Comparison of ENCODE assay signal across 8 cellular contexts in the genomic region with DNA sequence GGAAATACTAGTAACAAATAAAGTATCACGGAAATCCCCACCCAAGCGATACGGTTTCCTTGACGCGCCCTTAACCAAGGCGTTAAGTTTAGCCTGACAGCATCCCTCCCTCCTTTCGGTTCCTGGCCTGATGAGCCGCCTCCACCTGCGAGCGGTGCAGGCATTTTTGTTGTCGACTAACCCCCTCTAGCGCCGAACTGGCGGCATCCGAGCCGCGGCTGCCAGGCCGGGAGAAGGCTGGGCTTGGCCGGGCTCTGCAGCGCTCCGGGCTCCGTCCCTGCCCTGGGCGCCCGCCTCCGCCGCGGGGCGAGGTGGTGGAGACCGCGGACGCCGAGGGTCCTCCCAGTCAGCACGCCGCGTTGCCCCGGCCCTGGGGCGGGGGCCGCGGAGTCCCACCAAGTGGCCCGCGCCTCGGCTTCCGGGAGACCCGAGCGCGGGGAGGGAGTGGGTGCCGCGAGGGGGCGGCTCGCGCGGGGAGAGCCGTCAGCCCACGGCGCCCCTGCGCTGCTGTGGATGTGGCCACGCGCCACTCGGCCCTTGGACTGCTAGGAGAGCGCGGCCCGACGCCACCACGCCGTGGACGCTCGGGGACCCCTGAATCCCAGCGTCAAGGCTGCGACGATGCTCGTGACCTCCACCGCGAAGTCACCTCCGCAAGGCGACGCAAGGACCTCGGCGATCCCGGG. TPM values are rescaled to one million over a fixed set of nuclear protein-coding genes. Genes with fewer than 3 reads are reported as not detected.
DNase-seq lines count a peak whose midpoint lies in the region; ATAC-seq and TF ChIP-seq lines count a peak whose summit lies in the region.

No MANE protein-coding gene starts in this region.

- H3K27ac Mint-ChIP-seq in activated T-cell treated with anti-CD3 and anti-CD28 coated beads, Interleukin-2, amount 50 U/mL, for 24 hours: no peak overlapping the region
- no peak overlapping the region for H3K27ac Mint-ChIP-seq in nephron progenitor cell

- DNase-seq in AG20443 (ENCODE audit: low spot score): peak; percentile 88
- peak; percentile 83 for DNase-seq in NCI-H2171 (lab: John Stamatoyannopoulos, UW)
- DNase-seq in activated T-cell treated with anti-CD3 and anti-CD28 coated beads, Interleukin-2, amount 50 U/mL, for 24 hours: peak; percentile 64
- DNase-seq in fibroblast of the conjunctiva (ENCODE audit: low read depth): peak; percentile 41
- peak; percentile 84 for DNase-seq in nephron progenitor cell

- no peaks in the 10 kb centered on the region for H3K36me3 Mint-ChIP-seq in activated T-cell treated with anti-CD3 and anti-CD28 coated beads, Interleukin-2, amount 50 U/mL, for 24 hours (ENCODE audit: low read depth)
- H3K36me3 Mint-ChIP-seq in nephron progenitor cell (ENCODE audit: low read depth): no peaks in the 10 kb centered on the region

- TF ChIP-seq CTCF in nephron progenitor cell (IDR thresholded peaks at IDR 0.05): peak; percentile 51

- H3K4me3 ChIP-seq in thymus (ENCODE audit: low read length): peak overlapping the region; percentile 24

- ATAC-seq in GM18520 (IDR thresholded peaks at IDR 0.05; ENCODE audit: unreplicated experiment): peak; percentile 98
- peak; percentile 99 for ATAC-seq in HG03045 (IDR thresholded peaks at IDR 0.05; ENCODE audit: unreplicated experiment)

- no peaks in the 10 kb centered on the region for H3K36me3 ChIP-seq in thymus (ENCODE audit: control insufficient read depth, insufficient read depth)

- no peaks in the 10 kb centered on the region for H3K9me3 ChIP-seq in thymus (ENCODE audit: control insufficient read depth)

- H3K4me3 Mint-ChIP-seq in activated T-cell treated with anti-CD3 and anti-CD28 coated beads, Interleukin-2, amount 50 U/mL, for 24 hours: peak overlapping the region; percentile 60
- H3K4me3 Mint-ChIP-seq in nephron progenitor cell: peak overlapping the region; percentile 81

- H3K27me3 ChIP-seq in thymus (ENCODE audit: control insufficient read depth, insufficient read depth): peaks cover 23% of the 10 kb centered on the region

- H3K27me3 Mint-ChIP-seq in activated T-cell treated with anti-CD3 and anti-CD28 coated beads, Interleukin-2, amount 50 U/mL, for 24 hours: peaks cover 52% of the 10 kb centered on the region
- H3K27me3 Mint-ChIP-seq in nephron progenitor cell (ENCODE audit: low read depth, poor library complexity): peaks cover 43% of the 10 kb centered on the region

- no peak overlapping the region for H3K27ac ChIP-seq in thymus (ENCODE audit: low read depth)

- WGBS in thymus: 1% methylated on average over 79 of the region's 79 CpGs

- H3K9me3 Mint-ChIP-seq in activated T-cell treated with anti-CD3 and anti-CD28 coated beads, Interleukin-2, amount 50 U/mL, for 24 hours: no peaks in the 10 kb centered on the region
- H3K9me3 Mint-ChIP-seq in nephron progenitor cell: no peaks in the 10 kb centered on the region

- H3K4me1 Mint-ChIP-seq in activated T-cell treated with anti-CD3 and anti-CD28 coated beads, Interleukin-2, amount 50 U/mL, for 24 hours (ENCODE audit: low read depth): peaks cover 13% of the 10 kb centered on the region
- peaks cover 9% of the 10 kb centered on the region for H3K4me1 Mint-ChIP-seq in nephron progenitor cell

- no peaks in the 10 kb centered on the region for H3K4me1 ChIP-seq in thymus (ENCODE audit: control insufficient read depth, insufficient read depth, low read length)

RNA-seq across cellular contexts. Expression of gene EPHA6, which starts 1.1 kb away (rescaled TPM):
- polyA plus RNA-seq in thymus: 0.09 TPM
